1 cellular context compared by ENCODE assay signal in the genomic region with DNA sequence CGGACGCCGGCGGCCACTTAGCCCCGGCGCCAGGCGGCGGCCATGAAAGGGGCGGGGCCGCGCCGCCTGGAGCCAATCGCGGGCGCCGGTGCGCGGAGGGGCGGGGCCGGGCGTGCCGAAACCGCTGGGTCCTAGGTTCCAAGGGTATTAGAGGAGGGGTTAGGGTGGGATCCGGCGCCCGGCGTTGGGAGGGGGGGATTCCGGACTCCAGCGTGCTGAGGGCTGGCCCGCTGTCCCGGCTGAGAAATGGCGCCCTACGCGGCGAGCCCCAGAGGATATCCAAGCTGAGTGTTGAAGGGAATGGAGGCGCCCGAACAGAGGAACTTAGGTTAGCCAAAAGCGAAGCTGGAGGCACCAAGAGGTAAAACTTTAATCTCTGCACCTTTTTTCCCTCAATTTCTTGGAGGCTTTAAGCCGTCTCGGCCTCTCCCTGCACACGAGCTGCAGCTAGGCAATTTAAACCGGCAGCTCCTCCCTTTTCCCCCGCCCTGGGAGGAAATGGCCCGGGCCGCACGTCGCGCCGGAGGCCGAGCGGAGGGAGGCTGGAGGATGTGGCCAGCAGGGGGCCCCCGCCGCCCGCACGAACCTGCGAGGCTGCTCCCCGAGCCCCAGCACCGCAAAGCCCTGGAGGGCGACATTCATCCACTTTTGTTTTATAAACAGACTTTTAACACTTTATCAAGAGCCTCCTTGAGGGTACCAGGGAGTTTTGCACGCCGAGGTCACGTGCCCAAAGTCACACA.
TF ChIP-seq lines count a peak whose summit lies in the region.

XXYLT1 (minus strand) TSS at position 44 of the 743 bp plus-strand sequence. CDS start 101 bp downstream, outside the sequence.

TF ChIP-seq in K562, 482 proteins besides CTCF, POLR2A, EP300 and RAD21 (continued from another document and continues in another):
- TF ChIP-seq ZNF609 (CRISPR knock-in tag; IDR thresholded peaks at IDR 0.05; ENCODE audit: borderline replicate concordance) (no peak), TCF3 (CRISPR knock-in tag; IDR thresholded peaks at IDR 0.05) (peak; percentile 38; the same call in 1 of the 2 replicates), MXD1 (CRISPR knock-in tag; IDR thresholded peaks at IDR 0.05; ENCODE audit: borderline replicate concordance, poor library complexity, severe bottlenecking) (no peak), SPI1 (IDR thresholded peaks at IDR 0.05; ENCODE audit: borderline replicate concordance, low read depth, low read length) (no peak), MGA (IDR thresholded peaks at IDR 0.05) (no peak), PTBP1 (IDR thresholded peaks at IDR 0.05; ENCODE audit: low read depth, low read length) (no peak), NCOA4 (IDR thresholded peaks at IDR 0.05; ENCODE audit: partially characterized antibody) (no peak), BDP1 (IDR thresholded peaks at IDR 0.05; ENCODE audit: insufficient read depth, insufficient read length) (no peak), HNRNPK (IDR thresholded peaks at IDR 0.05; ENCODE audit: low read depth, low read length, poor library complexity, severe bottlenecking) (no peak), TAF7 (tag; IDR thresholded peaks at IDR 0.05) (no peak), OTX1 (CRISPR knock-in tag; IDR thresholded peaks at IDR 0.05) (no peak), ZC3H8 (IDR thresholded peaks at IDR 0.05) (no peak), MAFK (IDR thresholded peaks at IDR 0.05; ENCODE audit: low read length) (no peak), TGIF2 (CRISPR knock-in tag; IDR thresholded peaks at IDR 0.05) (0 out of 2 replicates have a peak, but pooled peaks have one; percentile 42), MXI1 (IDR thresholded peaks at IDR 0.05; ENCODE audit: low read depth, low read length) (no peak), CAMTA2 (CRISPR knock-in tag; conservative IDR thresholded peaks at IDR 0.05) (no peak), HDGF (IDR thresholded peaks at IDR 0.05) (no peak), POU5F1 (IDR thresholded peaks at IDR 0.05; ENCODE audit: borderline replicate concordance, low read depth, low read length, partially characterized antibody) (no peak), FOS (IDR thresholded peaks at IDR 0.05; ENCODE audit: extremely low read depth, insufficient read length) (no peak), NR4A1 (CRISPR knock-in tag; IDR thresholded peaks at IDR 0.05) (no peak), NR4A1 (tag; IDR thresholded peaks at IDR 0.05) (no peak), MTA3 (IDR thresholded peaks at IDR 0.05; ENCODE audit: borderline replicate concordance) (peak; percentile 46; the same call in 1 of the 2 replicates), ZNF263 (CRISPR knock-in tag; IDR thresholded peaks at IDR 0.05; ENCODE audit: borderline replicate concordance) (no peak; the same call in 1 of the 2 replicates), NELFE (IDR thresholded peaks at IDR 0.05; ENCODE audit: insufficient read depth, insufficient read length) (no peak), SMC3 (conservative IDR thresholded peaks at IDR 0.05; ENCODE audit: insufficient read depth, low read depth, low read length) (peak; percentile 97), ARNT (IDR thresholded peaks at IDR 0.05) (peak in 1 of 2 experiments; percentile 31; a peak in 1 of 4 replicates), ZKSCAN3 (CRISPR knock-in tag; IDR thresholded peaks at IDR 0.05) (no peak), ATF4 (CRISPR knock-in tag; IDR thresholded peaks at IDR 0.05) (no peak)
- TF ChIP-seq, protein P1, sequence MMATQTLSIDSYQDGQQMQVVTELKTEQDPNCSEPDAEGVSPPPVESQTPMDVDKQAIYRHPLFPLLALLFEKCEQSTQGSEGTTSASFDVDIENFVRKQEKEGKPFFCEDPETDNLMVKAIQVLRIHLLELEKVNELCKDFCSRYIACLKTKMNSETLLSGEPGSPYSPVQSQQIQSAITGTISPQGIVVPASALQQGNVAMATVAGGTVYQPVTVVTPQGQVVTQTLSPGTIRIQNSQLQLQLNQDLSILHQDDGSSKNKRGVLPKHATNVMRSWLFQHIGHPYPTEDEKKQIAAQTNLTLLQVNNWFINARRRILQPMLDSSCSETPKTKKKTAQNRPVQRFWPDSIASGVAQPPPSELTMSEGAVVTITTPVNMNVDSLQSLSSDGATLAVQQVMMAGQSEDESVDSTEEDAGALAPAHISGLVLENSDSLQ (IDR thresholded peaks at IDR 0.05), result no peak
- TF ChIP-seq, protein P2, sequence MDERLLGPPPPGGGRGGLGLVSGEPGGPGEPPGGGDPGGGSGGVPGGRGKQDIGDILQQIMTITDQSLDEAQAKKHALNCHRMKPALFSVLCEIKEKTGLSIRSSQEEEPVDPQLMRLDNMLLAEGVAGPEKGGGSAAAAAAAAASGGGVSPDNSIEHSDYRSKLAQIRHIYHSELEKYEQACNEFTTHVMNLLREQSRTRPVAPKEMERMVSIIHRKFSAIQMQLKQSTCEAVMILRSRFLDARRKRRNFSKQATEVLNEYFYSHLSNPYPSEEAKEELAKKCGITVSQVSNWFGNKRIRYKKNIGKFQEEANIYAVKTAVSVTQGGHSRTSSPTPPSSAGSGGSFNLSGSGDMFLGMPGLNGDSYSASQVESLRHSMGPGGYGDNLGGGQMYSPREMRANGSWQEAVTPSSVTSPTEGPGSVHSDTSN (CRISPR knock-in tag; IDR thresholded peaks at IDR 0.05; ENCODE audit: low read depth), result no peak
- TF ChIP-seq, protein P2 (tag; conservative IDR thresholded peaks at IDR 0.05; ENCODE audit: low read depth), result no peak
